6 cellular contexts compared by ENCODE assay signal in genomic region chr10:97687785-97688781, GRCh38. TPM values are rescaled to one million over a fixed set of nuclear protein-coding genes. Genes with fewer than 3 reads are reported as not detected.
DNase-seq lines count a peak whose midpoint lies in the region; ATAC-seq lines count a peak whose summit lies in the region.

No MANE protein-coding gene starts in this region.

- intact Hi-C loops in activated T-helper 1 cell treated with anti-CD3 and anti-CD28 coated beads, Interleukin-12 subunit alpha, Interleukin-12 subunit beta, Interleukin-2, Interleukin-4 antibody, amounts not matched to agents 30 ng/mL and 10 ng/mL and 1 ng/mL, durations not matched to agents 14 hours and 24 hours and 36 hours (cut with micrococcal nuclease), result loop anchor here (1.0 to 2.0 kb wide), 5 partner anchors 39 to 190 kb away; partner anchors contain the start of genes MMS19, MORN4, PI4K2A and UBTD1

- H3K4me3 Mint-ChIP-seq in activated T-helper 1 cell treated with anti-CD3 and anti-CD28 coated beads, Interleukin-12 subunit alpha, Interleukin-12 subunit beta, Interleukin-2, Interleukin-4 antibody, amounts not matched to agents 30 ng/mL and 10 ng/mL and 1 ng/mL, durations not matched to agents 14 hours and 24 hours and 36 hours, result peak overlapping the region; percentile 77
- H3K4me3 Mint-ChIP-seq in memory B cell, result peak overlapping the region; percentile 87

- H3K27me3 Mint-ChIP-seq in activated T-helper 1 cell treated with anti-CD3 and anti-CD28 coated beads, Interleukin-12 subunit alpha, Interleukin-12 subunit beta, Interleukin-2, Interleukin-4 antibody, amounts not matched to agents 30 ng/mL and 10 ng/mL and 1 ng/mL, durations not matched to agents 14 hours and 24 hours and 36 hours (ENCODE audit: insufficient read depth), result peaks cover 17% of the 10 kb centered on the region
- H3K27me3 Mint-ChIP-seq in memory B cell, result no peaks in the 10 kb centered on the region

- peaks cover 14% of the 10 kb centered on the region for H3K4me1 Mint-ChIP-seq in activated T-helper 1 cell treated with anti-CD3 and anti-CD28 coated beads, Interleukin-12 subunit alpha, Interleukin-12 subunit beta, Interleukin-2, Interleukin-4 antibody, amounts not matched to agents 30 ng/mL and 10 ng/mL and 1 ng/mL, durations not matched to agents 14 hours and 24 hours and 36 hours (ENCODE audit: low read depth)
- peaks cover 8% of the 10 kb centered on the region for H3K4me1 Mint-ChIP-seq in memory B cell

- DNase-seq in G401 (ENCODE audit: low spot score) (peak; percentile 42), memory B cell (ENCODE audit: low spot score in 2 of 2) (no peak), ACHN (no peak)
- no peak for DNase-seq in activated T-helper 1 cell treated with anti-CD3 and anti-CD28 coated beads, Interleukin-12 subunit alpha, Interleukin-12 subunit beta, Interleukin-2, Interleukin-4 antibody, amounts not matched to agents 30 ng/mL and 10 ng/mL and 1 ng/mL, durations not matched to agents 14 hours and 24 hours and 36 hours (ENCODE audit: low spot score)

- ATAC-seq in memory B cell (ENCODE audit: low read depth) (no peak), GM18502 (IDR thresholded peaks at IDR 0.05; ENCODE audit: poor library complexity, unreplicated experiment) (no peak), HG02642 (IDR thresholded peaks at IDR 0.05; ENCODE audit: poor library complexity, unreplicated experiment) (no peak)

- in situ Hi-C loops in G401 (cut with HindIII; ENCODE audit: low sequenced_read_pairs) (loop anchor here (5.0 kb wide), 1 partner anchor 39 kb away; no protein-coding TSS in a partner anchor), ACHN (cut with HindIII; ENCODE audit: low pct_ligation_motif_present, low pct_unique_long_range_greater_than_20kb, low sequenced_read_pairs) (no loop called here)

- peak overlapping the region; percentile 11 for H3K27ac Mint-ChIP-seq in activated T-helper 1 cell treated with anti-CD3 and anti-CD28 coated beads, Interleukin-12 subunit alpha, Interleukin-12 subunit beta, Interleukin-2, Interleukin-4 antibody, amounts not matched to agents 30 ng/mL and 10 ng/mL and 1 ng/mL, durations not matched to agents 14 hours and 24 hours and 36 hours
- H3K27ac Mint-ChIP-seq in memory B cell, result peak overlapping the region; percentile 1

- no peaks in the 10 kb centered on the region for H3K9me3 Mint-ChIP-seq in activated T-helper 1 cell treated with anti-CD3 and anti-CD28 coated beads, Interleukin-12 subunit alpha, Interleukin-12 subunit beta, Interleukin-2, Interleukin-4 antibody, amounts not matched to agents 30 ng/mL and 10 ng/mL and 1 ng/mL, durations not matched to agents 14 hours and 24 hours and 36 hours
- no peaks in the 10 kb centered on the region for H3K9me3 Mint-ChIP-seq in memory B cell

- H3K36me3 Mint-ChIP-seq in activated T-helper 1 cell treated with anti-CD3 and anti-CD28 coated beads, Interleukin-12 subunit alpha, Interleukin-12 subunit beta, Interleukin-2, Interleukin-4 antibody, amounts not matched to agents 30 ng/mL and 10 ng/mL and 1 ng/mL, durations not matched to agents 14 hours and 24 hours and 36 hours (ENCODE audit: low read depth), result no peaks in the 10 kb centered on the region
- no peaks in the 10 kb centered on the region for H3K36me3 Mint-ChIP-seq in memory B cell

RNA-seq across cellular contexts. Expression of gene AVPI1, which starts 1.0 kb away (rescaled TPM):
- 19.1 and 24.4 TPM in 2 replicates for total RNA-seq in G401 (2014; rRNA removed; shearing (Covaris generic))
- total RNA-seq in activated T-helper 1 cell treated with anti-CD3 and anti-CD28 coated beads, Interleukin-12 subunit alpha, Interleukin-12 subunit beta, Interleukin-2, Interleukin-4 antibody, amounts not matched to agents 30 ng/mL and 10 ng/mL and 1 ng/mL, durations not matched to agents 14 hours and 24 hours and 36 hours, result 0.66 and 0.93 TPM in 2 replicates

RNA-seq across cellular contexts. Expression of gene MARVELD1, which starts 25.4 kb away (rescaled TPM):
- total RNA-seq in G401 (2014; rRNA removed; shearing (Covaris generic)), result 35.0 and 61.1 TPM in 2 replicates
- total RNA-seq in activated T-helper 1 cell treated with anti-CD3 and anti-CD28 coated beads, Interleukin-12 subunit alpha, Interleukin-12 subunit beta, Interleukin-2, Interleukin-4 antibody, amounts not matched to agents 30 ng/mL and 10 ng/mL and 1 ng/mL, durations not matched to agents 14 hours and 24 hours and 36 hours, result 3.0 and 3.4 TPM in 2 replicates

RNA-seq across cellular contexts. Expression of gene PI4K2A, which starts 47.6 kb away (rescaled TPM):
- total RNA-seq in G401 (2014; rRNA removed; shearing (Covaris generic)), result 40.2 and 42.2 TPM in 2 replicates
- total RNA-seq in activated T-helper 1 cell treated with anti-CD3 and anti-CD28 coated beads, Interleukin-12 subunit alpha, Interleukin-12 subunit beta, Interleukin-2, Interleukin-4 antibody, amounts not matched to agents 30 ng/mL and 10 ng/mL and 1 ng/mL, durations not matched to agents 14 hours and 24 hours and 36 hours, result 19.3 and 19.7 TPM in 2 replicates

RNA-seq across cellular contexts. Expression of gene ZFYVE27, which starts 48.8 kb away (rescaled TPM):
- 21.8 and 24.8 TPM in 2 replicates for total RNA-seq in G401 (2014; rRNA removed; shearing (Covaris generic))
- total RNA-seq in activated T-helper 1 cell treated with anti-CD3 and anti-CD28 coated beads, Interleukin-12 subunit alpha, Interleukin-12 subunit beta, Interleukin-2, Interleukin-4 antibody, amounts not matched to agents 30 ng/mL and 10 ng/mL and 1 ng/mL, durations not matched to agents 14 hours and 24 hours and 36 hours, result 41.7 and 42.5 TPM in 2 replicates

RNA-seq across cellular contexts. Expression of gene MORN4, which starts 54.8 kb away (rescaled TPM):
- total RNA-seq in G401 (2014; rRNA removed; shearing (Covaris generic)), result 15.6 and 18.8 TPM in 2 replicates
- 1.9 TPM in 2 replicates for total RNA-seq in activated T-helper 1 cell treated with anti-CD3 and anti-CD28 coated beads, Interleukin-12 subunit alpha, Interleukin-12 subunit beta, Interleukin-2, Interleukin-4 antibody, amounts not matched to agents 30 ng/mL and 10 ng/mL and 1 ng/mL, durations not matched to agents 14 hours and 24 hours and 36 hours

Comparison
In these comparisons a context has a peak if more than half of its experiments do, and no peak if none do; other contexts are left out.
1. RNA of gene AVPI1, which starts 1.0 kb away (total RNA-seq): 19.1 to 24.4 TPM in G401; 0.66 to 0.93 TPM in activated T-helper 1 cell treated with anti-CD3 and anti-CD28 coated beads, Interleukin-12 subunit alpha, Interleukin-12 subunit beta, Interleukin-2, Interleukin-4 antibody, amounts not matched to agents 30 ng/mL and 10 ng/mL and 1 ng/mL, durations not matched to agents 14 hours and 24 hours and 36 hours; every median in the first group is over 10 times any median in the second.